Comparison of ENCODE assay signal across 2 cellular contexts in the genomic region with DNA sequence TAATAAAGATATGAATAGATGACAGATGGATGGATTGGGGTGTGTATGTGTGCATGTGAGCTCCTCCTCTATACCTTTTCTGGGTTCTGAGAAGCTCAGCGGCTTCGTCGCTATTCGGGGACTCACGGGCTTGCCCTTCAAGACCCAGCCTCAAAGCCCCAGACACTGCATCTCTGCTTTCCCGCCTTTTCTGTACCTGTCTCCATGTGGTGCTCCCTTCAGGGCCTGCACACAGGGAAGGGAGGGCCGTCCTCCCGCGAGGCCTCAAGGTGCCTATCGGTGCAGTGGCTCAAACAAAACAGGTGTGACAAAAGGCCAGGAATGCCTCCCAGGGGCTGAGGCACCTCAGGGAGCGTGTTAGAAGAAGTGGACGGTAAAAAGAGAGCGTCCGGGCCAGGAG.
TF ChIP-seq lines count a peak whose summit lies in the region.

No MANE protein-coding gene starts in this region.

TF ChIP-seq in A549, 52 proteins besides CTCF, POLR2A, EP300 and RAD21:
- no peak for TF ChIP-seq NPAS2 (CRISPR knock-in tag; IDR thresholded peaks at IDR 0.05; ENCODE audit: borderline replicate concordance)
- TF ChIP-seq, protein P1, sequence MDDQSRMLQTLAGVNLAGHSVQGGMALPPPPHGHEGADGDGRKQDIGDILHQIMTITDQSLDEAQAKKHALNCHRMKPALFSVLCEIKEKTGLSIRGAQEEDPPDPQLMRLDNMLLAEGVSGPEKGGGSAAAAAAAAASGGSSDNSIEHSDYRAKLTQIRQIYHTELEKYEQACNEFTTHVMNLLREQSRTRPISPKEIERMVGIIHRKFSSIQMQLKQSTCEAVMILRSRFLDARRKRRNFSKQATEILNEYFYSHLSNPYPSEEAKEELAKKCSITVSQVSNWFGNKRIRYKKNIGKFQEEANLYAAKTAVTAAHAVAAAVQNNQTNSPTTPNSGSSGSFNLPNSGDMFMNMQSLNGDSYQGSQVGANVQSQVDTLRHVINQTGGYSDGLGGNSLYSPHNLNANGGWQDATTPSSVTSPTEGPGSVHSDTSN (IDR thresholded peaks at IDR 0.05), result no peak
- TF ChIP-seq, protein P2, sequence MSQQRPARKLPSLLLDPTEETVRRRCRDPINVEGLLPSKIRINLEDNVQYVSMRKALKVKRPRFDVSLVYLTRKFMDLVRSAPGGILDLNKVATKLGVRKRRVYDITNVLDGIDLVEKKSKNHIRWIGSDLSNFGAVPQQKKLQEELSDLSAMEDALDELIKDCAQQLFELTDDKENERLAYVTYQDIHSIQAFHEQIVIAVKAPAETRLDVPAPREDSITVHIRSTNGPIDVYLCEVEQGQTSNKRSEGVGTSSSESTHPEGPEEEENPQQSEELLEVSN (IDR thresholded peaks at IDR 0.05; ENCODE audit: borderline replicate concordance, low read depth), result peak; percentile 42; the same call in 1 of the 2 replicates
- no peak for TF ChIP-seq ZFP36 (IDR thresholded peaks at IDR 0.05; ENCODE audit: borderline replicate concordance, partially characterized antibody)

TF ChIP-seq in K562, 482 proteins besides CTCF, POLR2A, EP300 and RAD21:
- TF ChIP-seq, protein P3, sequence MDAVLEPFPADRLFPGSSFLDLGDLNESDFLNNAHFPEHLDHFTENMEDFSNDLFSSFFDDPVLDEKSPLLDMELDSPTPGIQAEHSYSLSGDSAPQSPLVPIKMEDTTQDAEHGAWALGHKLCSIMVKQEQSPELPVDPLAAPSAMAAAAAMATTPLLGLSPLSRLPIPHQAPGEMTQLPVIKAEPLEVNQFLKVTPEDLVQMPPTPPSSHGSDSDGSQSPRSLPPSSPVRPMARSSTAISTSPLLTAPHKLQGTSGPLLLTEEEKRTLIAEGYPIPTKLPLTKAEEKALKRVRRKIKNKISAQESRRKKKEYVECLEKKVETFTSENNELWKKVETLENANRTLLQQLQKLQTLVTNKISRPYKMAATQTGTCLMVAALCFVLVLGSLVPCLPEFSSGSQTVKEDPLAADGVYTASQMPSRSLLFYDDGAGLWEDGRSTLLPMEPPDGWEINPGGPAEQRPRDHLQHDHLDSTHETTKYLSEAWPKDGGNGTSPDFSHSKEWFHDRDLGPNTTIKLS (IDR thresholded peaks at IDR 0.05; ENCODE audit: borderline replicate concordance, low read depth), result no peak
- TF ChIP-seq, protein P2 (IDR thresholded peaks at IDR 0.05; ENCODE audit: borderline replicate concordance in 1 of 2, extremely low read depth in 1 of 2, insufficient read depth in 1 of 2, insufficient read length in 1 of 2, low read depth in 1 of 2, low read length in 1 of 2, poor library complexity in 1 of 2, severe bottlenecking in 1 of 2), result peak; percentile 30 to 76
- TF ChIP-seq HNRNPUL1 (IDR thresholded peaks at IDR 0.05; ENCODE audit: low read length), result no peak
- TF ChIP-seq, protein P4, sequence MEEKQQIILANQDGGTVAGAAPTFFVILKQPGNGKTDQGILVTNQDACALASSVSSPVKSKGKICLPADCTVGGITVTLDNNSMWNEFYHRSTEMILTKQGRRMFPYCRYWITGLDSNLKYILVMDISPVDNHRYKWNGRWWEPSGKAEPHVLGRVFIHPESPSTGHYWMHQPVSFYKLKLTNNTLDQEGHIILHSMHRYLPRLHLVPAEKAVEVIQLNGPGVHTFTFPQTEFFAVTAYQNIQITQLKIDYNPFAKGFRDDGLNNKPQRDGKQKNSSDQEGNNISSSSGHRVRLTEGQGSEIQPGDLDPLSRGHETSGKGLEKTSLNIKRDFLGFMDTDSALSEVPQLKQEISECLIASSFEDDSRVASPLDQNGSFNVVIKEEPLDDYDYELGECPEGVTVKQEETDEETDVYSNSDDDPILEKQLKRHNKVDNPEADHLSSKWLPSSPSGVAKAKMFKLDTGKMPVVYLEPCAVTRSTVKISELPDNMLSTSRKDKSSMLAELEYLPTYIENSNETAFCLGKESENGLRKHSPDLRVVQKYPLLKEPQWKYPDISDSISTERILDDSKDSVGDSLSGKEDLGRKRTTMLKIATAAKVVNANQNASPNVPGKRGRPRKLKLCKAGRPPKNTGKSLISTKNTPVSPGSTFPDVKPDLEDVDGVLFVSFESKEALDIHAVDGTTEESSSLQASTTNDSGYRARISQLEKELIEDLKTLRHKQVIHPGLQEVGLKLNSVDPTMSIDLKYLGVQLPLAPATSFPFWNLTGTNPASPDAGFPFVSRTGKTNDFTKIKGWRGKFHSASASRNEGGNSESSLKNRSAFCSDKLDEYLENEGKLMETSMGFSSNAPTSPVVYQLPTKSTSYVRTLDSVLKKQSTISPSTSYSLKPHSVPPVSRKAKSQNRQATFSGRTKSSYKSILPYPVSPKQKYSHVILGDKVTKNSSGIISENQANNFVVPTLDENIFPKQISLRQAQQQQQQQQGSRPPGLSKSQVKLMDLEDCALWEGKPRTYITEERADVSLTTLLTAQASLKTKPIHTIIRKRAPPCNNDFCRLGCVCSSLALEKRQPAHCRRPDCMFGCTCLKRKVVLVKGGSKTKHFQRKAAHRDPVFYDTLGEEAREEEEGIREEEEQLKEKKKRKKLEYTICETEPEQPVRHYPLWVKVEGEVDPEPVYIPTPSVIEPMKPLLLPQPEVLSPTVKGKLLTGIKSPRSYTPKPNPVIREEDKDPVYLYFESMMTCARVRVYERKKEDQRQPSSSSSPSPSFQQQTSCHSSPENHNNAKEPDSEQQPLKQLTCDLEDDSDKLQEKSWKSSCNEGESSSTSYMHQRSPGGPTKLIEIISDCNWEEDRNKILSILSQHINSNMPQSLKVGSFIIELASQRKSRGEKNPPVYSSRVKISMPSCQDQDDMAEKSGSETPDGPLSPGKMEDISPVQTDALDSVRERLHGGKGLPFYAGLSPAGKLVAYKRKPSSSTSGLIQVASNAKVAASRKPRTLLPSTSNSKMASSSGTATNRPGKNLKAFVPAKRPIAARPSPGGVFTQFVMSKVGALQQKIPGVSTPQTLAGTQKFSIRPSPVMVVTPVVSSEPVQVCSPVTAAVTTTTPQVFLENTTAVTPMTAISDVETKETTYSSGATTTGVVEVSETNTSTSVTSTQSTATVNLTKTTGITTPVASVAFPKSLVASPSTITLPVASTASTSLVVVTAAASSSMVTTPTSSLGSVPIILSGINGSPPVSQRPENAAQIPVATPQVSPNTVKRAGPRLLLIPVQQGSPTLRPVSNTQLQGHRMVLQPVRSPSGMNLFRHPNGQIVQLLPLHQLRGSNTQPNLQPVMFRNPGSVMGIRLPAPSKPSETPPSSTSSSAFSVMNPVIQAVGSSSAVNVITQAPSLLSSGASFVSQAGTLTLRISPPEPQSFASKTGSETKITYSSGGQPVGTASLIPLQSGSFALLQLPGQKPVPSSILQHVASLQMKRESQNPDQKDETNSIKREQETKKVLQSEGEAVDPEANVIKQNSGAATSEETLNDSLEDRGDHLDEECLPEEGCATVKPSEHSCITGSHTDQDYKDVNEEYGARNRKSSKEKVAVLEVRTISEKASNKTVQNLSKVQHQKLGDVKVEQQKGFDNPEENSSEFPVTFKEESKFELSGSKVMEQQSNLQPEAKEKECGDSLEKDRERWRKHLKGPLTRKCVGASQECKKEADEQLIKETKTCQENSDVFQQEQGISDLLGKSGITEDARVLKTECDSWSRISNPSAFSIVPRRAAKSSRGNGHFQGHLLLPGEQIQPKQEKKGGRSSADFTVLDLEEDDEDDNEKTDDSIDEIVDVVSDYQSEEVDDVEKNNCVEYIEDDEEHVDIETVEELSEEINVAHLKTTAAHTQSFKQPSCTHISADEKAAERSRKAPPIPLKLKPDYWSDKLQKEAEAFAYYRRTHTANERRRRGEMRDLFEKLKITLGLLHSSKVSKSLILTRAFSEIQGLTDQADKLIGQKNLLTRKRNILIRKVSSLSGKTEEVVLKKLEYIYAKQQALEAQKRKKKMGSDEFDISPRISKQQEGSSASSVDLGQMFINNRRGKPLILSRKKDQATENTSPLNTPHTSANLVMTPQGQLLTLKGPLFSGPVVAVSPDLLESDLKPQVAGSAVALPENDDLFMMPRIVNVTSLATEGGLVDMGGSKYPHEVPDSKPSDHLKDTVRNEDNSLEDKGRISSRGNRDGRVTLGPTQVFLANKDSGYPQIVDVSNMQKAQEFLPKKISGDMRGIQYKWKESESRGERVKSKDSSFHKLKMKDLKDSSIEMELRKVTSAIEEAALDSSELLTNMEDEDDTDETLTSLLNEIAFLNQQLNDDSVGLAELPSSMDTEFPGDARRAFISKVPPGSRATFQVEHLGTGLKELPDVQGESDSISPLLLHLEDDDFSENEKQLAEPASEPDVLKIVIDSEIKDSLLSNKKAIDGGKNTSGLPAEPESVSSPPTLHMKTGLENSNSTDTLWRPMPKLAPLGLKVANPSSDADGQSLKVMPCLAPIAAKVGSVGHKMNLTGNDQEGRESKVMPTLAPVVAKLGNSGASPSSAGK (IDR thresholded peaks at IDR 0.05), result peak; percentile 46
- TF ChIP-seq, protein P5, sequence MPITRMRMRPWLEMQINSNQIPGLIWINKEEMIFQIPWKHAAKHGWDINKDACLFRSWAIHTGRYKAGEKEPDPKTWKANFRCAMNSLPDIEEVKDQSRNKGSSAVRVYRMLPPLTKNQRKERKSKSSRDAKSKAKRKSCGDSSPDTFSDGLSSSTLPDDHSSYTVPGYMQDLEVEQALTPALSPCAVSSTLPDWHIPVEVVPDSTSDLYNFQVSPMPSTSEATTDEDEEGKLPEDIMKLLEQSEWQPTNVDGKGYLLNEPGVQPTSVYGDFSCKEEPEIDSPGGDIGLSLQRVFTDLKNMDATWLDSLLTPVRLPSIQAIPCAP (CRISPR knock-in tag; IDR thresholded peaks at IDR 0.05; ENCODE audit: borderline replicate concordance), result no peak
- TF ChIP-seq L3MBTL2 (IDR thresholded peaks at IDR 0.05), result peak; percentile 49; the same call in 1 of the 2 replicates
